18 cellular contexts compared by ENCODE assay signal in the genomic region with DNA sequence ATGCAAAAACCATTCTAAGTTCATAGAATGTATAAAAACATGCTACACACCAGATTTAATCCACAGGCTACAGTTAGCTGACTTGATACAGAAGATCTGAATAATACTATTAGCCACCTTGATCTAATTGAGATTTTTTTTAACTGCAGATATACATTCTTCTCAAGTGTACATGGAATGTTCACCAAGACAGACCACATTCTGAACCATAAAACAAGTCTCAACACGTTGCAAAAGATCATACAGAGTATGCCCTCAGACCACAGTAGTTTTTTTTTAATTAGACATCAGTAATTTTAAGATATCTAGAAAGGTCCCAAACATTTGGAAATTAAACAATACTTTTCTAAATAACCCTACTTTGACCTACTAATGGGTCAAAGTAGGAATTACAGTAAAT.
"Had no signal": no experiment of that assay in that cellular context is flagged by ENCODE, and none has a peak within 500 bp of the region (broad histone marks: within the 10 kb centered on the region; RNA-seq: fewer than 3 reads in every experiment).

No MANE protein-coding gene starts in this region.

- H3K27me3 ChIP-seq: gastrocnemius medialis, heart left ventricle, thyroid gland had no signal

- H3K4me3 ChIP-seq: coronary artery, gastrocnemius medialis, heart left ventricle, left ventricle myocardium inferior, thyroid gland had no signal

- H3K36me3 ChIP-seq: gastrocnemius medialis, heart left ventricle, left ventricle myocardium inferior, thyroid gland had no signal

- ATAC-seq: gastrocnemius medialis, heart left ventricle had no signal

- DNase-seq: activated CD4-positive, alpha-beta T cell treated with anti-CD3 and anti-CD28 coated beads, Interleukin-2, amount 50 U/mL, for 4 hours; activated gamma-delta T cell treated with Interleukin-2 at 50 U/mL for 16 hours; activated naive CD8-positive, alpha-beta T cell treated with anti-CD3 and anti-CD28 coated beads for 36 hours; amniotic stem cell; gastrocnemius medialis; heart left ventricle; kidney glomerular epithelial cell; left ventricle myocardium inferior; nephron progenitor cell; nucleus accumbens; posterior cingulate gyrus; retina; stimulated activated CD4-positive, alpha-beta T cell treated with anti-CD3 and anti-CD28 coated beads, Interleukin-12 subunit alpha, Interleukin-12 subunit beta, amount 100 ng/mL, for 4 hours; stimulated activated CD4-positive, alpha-beta T cell treated with anti-CD3 and anti-CD28 coated beads, Interleukin-1b, Interleukin-23, amount 100 ng/mL, for 48 hours; stimulated activated CD8-positive, alpha-beta memory T cell treated with anti-CD3 and anti-CD28 coated beads, Interleukin-4, amount 100 ng/mL, for 48 hours; stimulated activated naive CD4-positive, alpha-beta T cell; thyroid gland had no signal

- H3K27ac ChIP-seq: coronary artery, gastrocnemius medialis, heart left ventricle, left ventricle myocardium inferior, thyroid gland had no signal

- H3K9me3 ChIP-seq: gastrocnemius medialis, thyroid gland had no signal

- H3K4me1 ChIP-seq: gastrocnemius medialis, heart left ventricle, left ventricle myocardium inferior, thyroid gland had no signal
